In the genomic region with DNA sequence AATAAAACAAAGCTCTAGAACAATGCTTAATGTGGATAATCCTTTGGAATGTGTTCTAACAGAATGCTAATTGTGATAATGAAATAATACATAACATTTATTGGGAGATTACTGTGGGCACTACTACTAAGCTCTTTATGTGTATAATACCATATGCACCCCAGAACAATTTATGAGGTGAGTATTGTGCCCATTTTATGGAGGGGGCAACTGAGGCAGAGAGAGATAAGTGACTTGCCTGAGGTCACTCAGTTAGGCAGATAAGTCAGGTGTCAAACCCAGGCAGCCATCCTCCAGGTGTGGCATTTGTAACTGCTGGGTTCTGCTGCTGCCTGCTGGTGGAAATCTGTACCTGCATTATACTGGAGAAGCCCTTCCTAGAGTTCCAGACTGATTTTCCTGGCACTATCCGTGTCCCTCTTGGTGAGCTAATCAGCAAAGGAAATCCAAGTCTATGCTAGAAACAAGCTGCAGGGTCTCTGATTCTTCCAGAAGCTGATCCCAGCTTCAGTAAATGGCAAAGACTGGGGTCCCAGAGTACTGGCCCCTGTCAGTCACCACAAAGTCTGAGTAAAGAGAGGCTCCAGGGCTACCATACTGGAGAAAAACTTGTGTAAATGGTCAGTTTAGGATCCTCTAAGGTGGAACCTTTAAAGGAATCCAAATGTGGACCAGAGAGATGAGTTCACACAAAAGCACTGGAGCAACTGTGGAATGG, we compare ENCODE assay signal across 2 cellular contexts.
A peak's percentile ranks its signal among the peaks of the same experiment; 100 is the strongest.
TF ChIP-seq lines count a peak whose summit lies in the region.

No MANE protein-coding gene starts in this region.

TF ChIP-seq in IMR-90, 13 proteins besides CTCF, POLR2A, EP300 and RAD21:
- TF ChIP-seq, protein P1, sequence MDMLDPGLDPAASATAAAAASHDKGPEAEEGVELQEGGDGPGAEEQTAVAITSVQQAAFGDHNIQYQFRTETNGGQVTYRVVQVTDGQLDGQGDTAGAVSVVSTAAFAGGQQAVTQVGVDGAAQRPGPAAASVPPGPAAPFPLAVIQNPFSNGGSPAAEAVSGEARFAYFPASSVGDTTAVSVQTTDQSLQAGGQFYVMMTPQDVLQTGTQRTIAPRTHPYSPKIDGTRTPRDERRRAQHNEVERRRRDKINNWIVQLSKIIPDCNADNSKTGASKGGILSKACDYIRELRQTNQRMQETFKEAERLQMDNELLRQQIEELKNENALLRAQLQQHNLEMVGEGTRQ (IDR thresholded peaks at IDR 0.05; ENCODE audit: low read depth, low read length) = no peak
- TF ChIP-seq MAFK (IDR thresholded peaks at IDR 0.05; ENCODE audit: low read depth, low read length) (no peak), BHLHE40 (IDR thresholded peaks at IDR 0.05; ENCODE audit: low read depth, low read length) (no peak), SMC3 (IDR thresholded peaks at IDR 0.05; ENCODE audit: low read depth, low read length) (peak; percentile 79), RCOR1 (IDR thresholded peaks at IDR 0.05; ENCODE audit: insufficient replicate concordance, low read length) (no peak)

TF ChIP-seq in SK-N-SH, 30 proteins besides CTCF, POLR2A, EP300 and RAD21 (continued from another document):
- 0 out of 2 replicates have a peak, but pooled peaks have one; percentile 12 for TF ChIP-seq NRF1 (IDR thresholded peaks at IDR 0.05; ENCODE audit: low read depth, low read length)
- TF ChIP-seq SMC3 (IDR thresholded peaks at IDR 0.05; ENCODE audit: low read depth, low read length) = peak; percentile 97
